ENCODE assay signal across 9 cellular contexts in genomic region chr10:124827474-124827873, GRCh38. TPM values are rescaled to one million over a fixed set of nuclear protein-coding genes. Genes with fewer than 3 reads are reported as not detected.
A peak's percentile ranks its signal among the peaks of the same experiment; 100 is the strongest.
DNase-seq lines count a peak whose midpoint lies in the region; ATAC-seq, FAIRE-seq and TF ChIP-seq lines count a peak whose summit lies in the region.
"Had no signal": no experiment of that assay in that cellular context is flagged by ENCODE, and none has a peak within 500 bp of the region (broad histone marks: within the 10 kb centered on the region; RNA-seq: fewer than 3 reads in every experiment).

No MANE protein-coding gene starts in this region.

- TF ChIP-seq POLR2A in GM12892 (IDR thresholded peaks at IDR 0.05; ENCODE audit: low read depth, low read length) = no peak

- DNase-seq in ELR (ENCODE audit: low read depth) (peak; percentile 51), Karpas-422 (peak; percentile 76), colonic mucosa (no peak), neural progenitor cell (ENCODE audit: low spot score) (no peak), GM12892 (ENCODE audit: insufficient read length) (no peak), NCI-H526 treated with DMSO at 0.1 percent for 48 hours (lab: John Stamatoyannopoulos, UW) (no peak)
- no peak for DNase-seq in activated naive CD8-positive, alpha-beta T cell treated with anti-CD3 and anti-CD28 coated beads, Interleukin-2, amount 50 U/mL, for 24 hours

- H3K4me2 ChIP-seq in Karpas-422 (ENCODE audit: low read depth, low read length, poor library complexity, severe bottlenecking) (no peak overlapping the region), neural progenitor cell (no peak overlapping the region)

- H3K27ac Mint-ChIP-seq in neural progenitor cell = no peak overlapping the region
- no peak overlapping the region for H3K27ac Mint-ChIP-seq in activated naive CD8-positive, alpha-beta T cell treated with anti-CD3 and anti-CD28 coated beads, Interleukin-2, amount 50 U/mL, for 24 hours
- H3K27ac Mint-ChIP-seq: memory B cell had no signal

- H3K27ac ChIP-seq in Karpas-422 (ENCODE audit: low read length) (no peak overlapping the region), colonic mucosa (no peak overlapping the region), neural progenitor cell (no peak overlapping the region)

- no peak for ATAC-seq in activated naive CD8-positive, alpha-beta T cell treated with anti-CD3 and anti-CD28 coated beads, Interleukin-2, amount 50 U/mL, for 24 hours
- ATAC-seq in GM19463 (IDR thresholded peaks at IDR 0.05; ENCODE audit: unreplicated experiment) = no peak

- H3K36me3 ChIP-seq in Karpas-422 (ENCODE audit: insufficient read depth, low read length) = peaks cover 42% of the 10 kb centered on the region
- peaks cover 8% of the 10 kb centered on the region for H3K36me3 ChIP-seq in colonic mucosa
- H3K36me3 ChIP-seq in neural progenitor cell = peaks cover 12% of the 10 kb centered on the region

- no peaks in the 10 kb centered on the region for H3K27me3 Mint-ChIP-seq in neural progenitor cell (ENCODE audit: insufficient read depth, low read depth)
- no peaks in the 10 kb centered on the region for H3K27me3 Mint-ChIP-seq in activated naive CD8-positive, alpha-beta T cell treated with anti-CD3 and anti-CD28 coated beads, Interleukin-2, amount 50 U/mL, for 24 hours
- H3K27me3 Mint-ChIP-seq: memory B cell had no signal

- H3K9ac ChIP-seq in Karpas-422 (ENCODE audit: low read length) (no peak overlapping the region), colonic mucosa (ENCODE audit: low read depth in 2 of 2, low read length in 2 of 2) (no peak overlapping the region), neural progenitor cell (no peak overlapping the region)

- H3K4me3 ChIP-seq in Karpas-422 (ENCODE audit: low read length) (no peak overlapping the region), colonic mucosa (no peak overlapping the region), neural progenitor cell (no peak overlapping the region)

- no peaks in the 10 kb centered on the region for H3K9me3 Mint-ChIP-seq in neural progenitor cell
- no peaks in the 10 kb centered on the region for H3K9me3 Mint-ChIP-seq in activated naive CD8-positive, alpha-beta T cell treated with anti-CD3 and anti-CD28 coated beads, Interleukin-2, amount 50 U/mL, for 24 hours
- H3K9me3 Mint-ChIP-seq: memory B cell had no signal

- H3K27me3 ChIP-seq in Karpas-422 (ENCODE audit: low read length) (no peaks in the 10 kb centered on the region), colonic mucosa (no peaks in the 10 kb centered on the region), neural progenitor cell (no peaks in the 10 kb centered on the region)

- H4K20me1 ChIP-seq in Karpas-422 (ENCODE audit: insufficient read depth, low read depth, low read length) = no peaks in the 10 kb centered on the region
- no peaks in the 10 kb centered on the region for H4K20me1 ChIP-seq in neural progenitor cell (ENCODE audit: low read depth)

- H3K9me3 ChIP-seq in Karpas-422 (ENCODE audit: low read length) (no peaks in the 10 kb centered on the region), colonic mucosa (no peaks in the 10 kb centered on the region), neural progenitor cell (ENCODE audit: low read depth) (no peaks in the 10 kb centered on the region)

- no peak overlapping the region for H2AFZ ChIP-seq in Karpas-422 (ENCODE audit: low read length)
- H2AFZ ChIP-seq in neural progenitor cell (replicated peaks) = no peak overlapping the region

- peaks cover 14% of the 10 kb centered on the region for H3F3A ChIP-seq in neural progenitor cell (ENCODE audit: low read depth)

- peaks cover 8% of the 10 kb centered on the region for H3K36me3 Mint-ChIP-seq in neural progenitor cell
- H3K36me3 Mint-ChIP-seq in activated naive CD8-positive, alpha-beta T cell treated with anti-CD3 and anti-CD28 coated beads, Interleukin-2, amount 50 U/mL, for 24 hours (ENCODE audit: low read depth) = peaks cover 31% of the 10 kb centered on the region

- intact Hi-C loops in colonic mucosa (cut with DNase I) = loop anchor here (5.0 kb wide), 1 partner anchor 295 kb away; no protein-coding TSS in a partner anchor

- FAIRE-seq in GM12892 (lab: Jason Lieb, UNC) = no peak

- H3K4me1 ChIP-seq in Karpas-422 (ENCODE audit: low read length) = no peaks in the 10 kb centered on the region
- no peaks in the 10 kb centered on the region for H3K4me1 ChIP-seq in colonic mucosa
- H3K4me1 ChIP-seq in neural progenitor cell = peaks cover 11% of the 10 kb centered on the region

- TF ChIP-seq CTCF in colonic mucosa (IDR thresholded peaks at IDR 0.05) (peak; percentile 57), neural progenitor cell (IDR thresholded peaks at IDR 0.05) (peak; percentile 58)

- no peaks in the 10 kb centered on the region for H3K9me2 ChIP-seq in Karpas-422 (replicated peaks; ENCODE audit: insufficient read depth, low read length)

- no peaks in the 10 kb centered on the region for H3K79me2 ChIP-seq in Karpas-422 (ENCODE audit: low read length)
- no peaks in the 10 kb centered on the region for H3K79me2 ChIP-seq in neural progenitor cell (ENCODE audit: low read depth)

- no peaks in the 10 kb centered on the region for H3K4me1 Mint-ChIP-seq in neural progenitor cell
- no peaks in the 10 kb centered on the region for H3K4me1 Mint-ChIP-seq in activated naive CD8-positive, alpha-beta T cell treated with anti-CD3 and anti-CD28 coated beads, Interleukin-2, amount 50 U/mL, for 24 hours
- H3K4me1 Mint-ChIP-seq: memory B cell had no signal

- no peak overlapping the region for H3K4me3 Mint-ChIP-seq in neural progenitor cell
- no peak overlapping the region for H3K4me3 Mint-ChIP-seq in activated naive CD8-positive, alpha-beta T cell treated with anti-CD3 and anti-CD28 coated beads, Interleukin-2, amount 50 U/mL, for 24 hours
- H3K4me3 Mint-ChIP-seq: memory B cell had no signal

RNA-seq across cellular contexts. Expression of gene ABRAXAS2, which starts 25.9 kb away (rescaled TPM):
- total RNA-seq in Karpas-422 (2014; rRNA removed; shearing (Covaris generic); ENCODE audit: low replicate concordance) = 11.4 and 13.1 TPM in 2 replicates
- total RNA-seq in colonic mucosa = 10 to 100 TPM; 12.8 to 14.5 TPM
- 15.8 and 27.4 TPM in 2 replicates for total RNA-seq in neural progenitor cell (ENCODE audit: low replicate concordance)
- polyA plus RNA-seq in GM12892 (2012; ENCODE audit: missing spikeins) = 12.8 TPM

RNA-seq across cellular contexts. Expression of gene EEF1AKMT2, which starts 35.8 kb away (rescaled TPM):
- 24.9 and 38.3 TPM in 2 replicates for total RNA-seq in Karpas-422 (2014; rRNA removed; shearing (Covaris generic); ENCODE audit: low replicate concordance)
- total RNA-seq in colonic mucosa (10 to 100 TPM; 14.7 to 16.5 TPM), neural progenitor cell (ENCODE audit: low replicate concordance) (41.0 and 41.8 TPM in 2 replicates)
- 25.0 TPM for polyA plus RNA-seq in GM12892 (2012; ENCODE audit: missing spikeins)

Comparison
In these comparisons a context has a peak if more than half of its experiments do, and no peak if none do; other contexts are left out.
1. DNase-seq: peak in ELR (single experiment) and Karpas-422 (single experiment); none in colonic mucosa (single experiment), neural progenitor cell (single experiment), activated naive CD8-positive, alpha-beta T cell treated with anti-CD3 and anti-CD28 coated beads, Interleukin-2, amount 50 U/mL, for 24 hours (single experiment), GM12892 (single experiment) and NCI-H526 treated with DMSO at 0.1 percent for 48 hours (single experiment).